In genomic region chr9:89799221-89799620, GRCh38 we compare ENCODE assay signal across 12 cellular contexts.
A peak's percentile ranks its signal among the peaks of the same experiment; 100 is the strongest.
DNase-seq lines count a peak whose midpoint lies in the region; ATAC-seq and TF ChIP-seq lines count a peak whose summit lies in the region.
"Had no signal": no experiment of that assay in that cellular context is flagged by ENCODE, and none has a peak within 500 bp of the region (broad histone marks: within the 10 kb centered on the region; RNA-seq: fewer than 3 reads in every experiment).

No MANE protein-coding gene starts in this region.

- no peak overlapping the region for H3K9ac ChIP-seq in parathyroid adenoma
- H3K9ac ChIP-seq in neural progenitor cell = no peak overlapping the region
- H3K9ac ChIP-seq: GM23248 had no signal

- ATAC-seq in T-helper 17 cell (no peak), esophagus mucosa (no peak)

- no peaks in the 10 kb centered on the region for H3K9me3 ChIP-seq in T-helper 17 cell (ENCODE audit: control insufficient read depth, low read length, poor library complexity, severe bottlenecking)
- no peaks in the 10 kb centered on the region for H3K9me3 ChIP-seq in parathyroid adenoma (ENCODE audit: control insufficient read depth, low read length)
- H3K9me3 ChIP-seq in neural progenitor cell (ENCODE audit: low read depth) = no peaks in the 10 kb centered on the region
- H3K9me3 ChIP-seq in spleen = no peaks in the 10 kb centered on the region

- H3K4me1 ChIP-seq in parathyroid adenoma (peaks cover 32% of the 10 kb centered on the region), neural progenitor cell (no peaks in the 10 kb centered on the region), spleen (no peaks in the 10 kb centered on the region)

- H3K27me3 ChIP-seq in parathyroid adenoma (ENCODE audit: control insufficient read depth, insufficient read depth, low read length) (no peaks in the 10 kb centered on the region), neural progenitor cell (no peaks in the 10 kb centered on the region), spleen (replicated peaks in 1 of 7) (no peaks in the 10 kb centered on the region)

- H3K27me3 Mint-ChIP-seq in T-helper 17 cell (peaks cover 17% of the 10 kb centered on the region), type B pancreatic cell (peaks cover 15% of the 10 kb centered on the region), neural progenitor cell (ENCODE audit: insufficient read depth, low read depth) (peaks cover 9% of the 10 kb centered on the region)
- H3K27me3 Mint-ChIP-seq: CD4-positive, alpha-beta memory T cell had no signal

- H3K4me1 Mint-ChIP-seq in T-helper 17 cell (peaks cover 3% of the 10 kb centered on the region), type B pancreatic cell (ENCODE audit: unreplicated experiment) (peaks cover 40% of the 10 kb centered on the region), neural progenitor cell (peaks cover 20% of the 10 kb centered on the region)
- H3K4me1 Mint-ChIP-seq: B cell had no signal

- DNase-seq in ELF-1 (ENCODE audit: low read depth, low spot score) (peak; percentile 42), T-helper 17 cell (no peak), type B pancreatic cell (ENCODE audit: extremely low spot score, unreplicated experiment) (no peak), neural progenitor cell (ENCODE audit: low spot score) (no peak), spleen (no peak)
- DNase-seq: C1 segment of cervical spinal cord; CD4-positive, alpha-beta memory T cell; GM23248; H7 had no signal

- H3F3A ChIP-seq in neural progenitor cell (ENCODE audit: low read depth) = no peaks in the 10 kb centered on the region

- H3K27ac Mint-ChIP-seq in T-helper 17 cell (peak overlapping the region; percentile 24), type B pancreatic cell (peak overlapping the region; percentile 9), neural progenitor cell (no peak overlapping the region)
- H3K27ac Mint-ChIP-seq: B cell had no signal

- no peaks in the 10 kb centered on the region for H3K79me2 ChIP-seq in parathyroid adenoma
- H3K79me2 ChIP-seq in neural progenitor cell (ENCODE audit: low read depth) = no peaks in the 10 kb centered on the region

- no peaks in the 10 kb centered on the region for H3K36me3 ChIP-seq in parathyroid adenoma (ENCODE audit: control insufficient read depth, insufficient read depth, low read length)
- H3K36me3 ChIP-seq in neural progenitor cell = no peaks in the 10 kb centered on the region
- no peaks in the 10 kb centered on the region for H3K36me3 ChIP-seq in spleen

- no peak overlapping the region for H2AFZ ChIP-seq in parathyroid adenoma
- H2AFZ ChIP-seq in neural progenitor cell (replicated peaks) = no peak overlapping the region
- H2AFZ ChIP-seq: GM23248 had no signal

- TF ChIP-seq POLR2A in spleen (IDR thresholded peaks at IDR 0.05) = no peak

- intact Hi-C loops in spleen (cut with DNase I; ENCODE audit: low total_unique reads) = no loop called here

- H3K4me3 ChIP-seq in parathyroid adenoma (ENCODE audit: low read depth, low read length) = no peak overlapping the region
- H3K4me3 ChIP-seq in neural progenitor cell = no peak overlapping the region
- H3K4me3 ChIP-seq in spleen = no peak overlapping the region
- H3K4me3 ChIP-seq: GM23248 had no signal

- H3K9me3 Mint-ChIP-seq in type B pancreatic cell (no peaks in the 10 kb centered on the region), neural progenitor cell (no peaks in the 10 kb centered on the region)
- H3K9me3 Mint-ChIP-seq: CD4-positive, alpha-beta memory T cell had no signal

- H3K36me3 Mint-ChIP-seq in T-helper 17 cell (ENCODE audit: low read depth) = no peaks in the 10 kb centered on the region
- no peaks in the 10 kb centered on the region for H3K36me3 Mint-ChIP-seq in type B pancreatic cell
- no peaks in the 10 kb centered on the region for H3K36me3 Mint-ChIP-seq in neural progenitor cell
- H3K36me3 Mint-ChIP-seq: CD4-positive, alpha-beta memory T cell had no signal

- no peak overlapping the region for H3K4me2 ChIP-seq in parathyroid adenoma (ENCODE audit: low read length)
- H3K4me2 ChIP-seq in neural progenitor cell = no peak overlapping the region

- H3K4me3 Mint-ChIP-seq in T-helper 17 cell (no peak overlapping the region), type B pancreatic cell (no peak overlapping the region), neural progenitor cell (no peak overlapping the region)
- H3K4me3 Mint-ChIP-seq: B cell; CD4-positive, alpha-beta memory T cell had no signal

- 83 to 96% (median 91%) methylated on average over 7 of the region's 7 CpGs for WGBS in spleen, 5 donors

- no peaks in the 10 kb centered on the region for H4K20me1 ChIP-seq in neural progenitor cell (ENCODE audit: low read depth)

- peak overlapping the region; percentile 54 for H3K27ac ChIP-seq in parathyroid adenoma
- no peak overlapping the region for H3K27ac ChIP-seq in neural progenitor cell
- no peak overlapping the region for H3K27ac ChIP-seq in spleen
- H3K27ac ChIP-seq: GM23248 had no signal

- no peak for TF ChIP-seq CTCF in parathyroid adenoma (IDR thresholded peaks at IDR 0.05)
- TF ChIP-seq CTCF in type B pancreatic cell (conservative IDR thresholded peaks at IDR 0.05) = no peak
- no peak for TF ChIP-seq CTCF in neural progenitor cell (IDR thresholded peaks at IDR 0.05)
- TF ChIP-seq CTCF in spleen (IDR thresholded peaks at IDR 0.05 in 8 of 11, conservative IDR thresholded peaks at IDR 0.05 in 3 of 11) = no peak
